ENCODE assay signal across 25 cellular contexts in genomic region chr6:104928141-104928540, GRCh38. TPM values are rescaled to one million over a fixed set of nuclear protein-coding genes. Genes with fewer than 3 reads are reported as not detected.
"Had no signal": no experiment of that assay in that cellular context is flagged by ENCODE, and none has a peak within 500 bp of the region (broad histone marks: within the 10 kb centered on the region; RNA-seq: fewer than 3 reads in every experiment).

No MANE protein-coding gene starts in this region.

- H3K27me3 ChIP-seq: ascending aorta, Peyer's patch had no signal

- H3K4me3 ChIP-seq: ascending aorta, Peyer's patch, SJSA1 had no signal

- DNase-seq: activated CD4-positive, alpha-beta T cell treated with anti-CD3 and anti-CD28 coated beads for 4 hours; activated CD4-positive, alpha-beta T cell treated with anti-CD3 and anti-CD28 coated beads, Interleukin-2, amount 50 U/mL, for 4 hours; activated CD8-positive, alpha-beta memory T cell treated with anti-CD3 and anti-CD28 coated beads, Interleukin-2, amount 50 U/mL, for 48 hours; activated CD8-positive, alpha-beta T cell treated with anti-CD3 and anti-CD28 coated beads, Interleukin-2, amount 10 ng/mL, durations not matched to agents 7 days and 5 days; activated effector memory CD4-positive, alpha-beta T cell treated with Interleukin-2 at 50 U/mL for 16 hours; activated naive CD4-positive, alpha-beta T cell; activated T-cell treated with anti-CD3 and anti-CD28 coated beads, Interleukin-2, amount 50 U/mL, for 1 hour; amniotic stem cell; NCI-H1092; NCI-H1417; NCI-H1930; NCI-H2171; NCI-H2227 treated with DMSO at 0.1 percent for 48 hours; NCI-H526; NCI-H82; NK-92 treated with Interleukin-12 subunit alpha and Interleukin-12 subunit beta, amount 100 ng/mL, for 24 hours; Peyer's patch; SHP77 had no signal

- ATAC-seq: activated CD4-positive, CD25-positive, alpha-beta regulatory T cell treated with anti-CD3 and anti-CD28 coated beads, Interleukin-2, amount 50 U/mL, for 24 hours; activated CD8-positive, alpha-beta T cell treated with anti-CD3 and anti-CD28 coated beads, Interleukin-2, amount 10 ng/mL, durations not matched to agents 7 days and 5 days had no signal

- H3K4me1 ChIP-seq: ascending aorta, Peyer's patch, SJSA1 had no signal

- H3K36me3 ChIP-seq: ascending aorta, Peyer's patch, SJSA1 had no signal

- H3K27ac ChIP-seq: ascending aorta, KMS-11, Peyer's patch, SJSA1 had no signal

- H3K9me3 ChIP-seq: ascending aorta, Peyer's patch, SJSA1 had no signal

RNA-seq across cellular contexts. Expression of gene LIN28B, which starts 28.8 kb away (rescaled TPM):
- total RNA-seq: activated CD8-positive, alpha-beta T cell treated with anti-CD3 and anti-CD28 coated beads, Interleukin-2, amount 10 ng/mL, durations not matched to agents 7 days and 5 days; activated T-helper 1 cell treated with anti-CD3 and anti-CD28 coated beads, Interleukin-12 subunit alpha, Interleukin-12 subunit beta, Interleukin-2, Interleukin-4 antibody, amounts not matched to agents 30 ng/mL and 10 ng/mL and 1 ng/mL, durations not matched to agents 14 hours and 24 hours and 36 hours; ascending aorta; MCF 10A; NCI-H460; Peyer's patch; SJSA1 had no signal
